23 cellular contexts compared by ENCODE assay signal in the genomic region with DNA sequence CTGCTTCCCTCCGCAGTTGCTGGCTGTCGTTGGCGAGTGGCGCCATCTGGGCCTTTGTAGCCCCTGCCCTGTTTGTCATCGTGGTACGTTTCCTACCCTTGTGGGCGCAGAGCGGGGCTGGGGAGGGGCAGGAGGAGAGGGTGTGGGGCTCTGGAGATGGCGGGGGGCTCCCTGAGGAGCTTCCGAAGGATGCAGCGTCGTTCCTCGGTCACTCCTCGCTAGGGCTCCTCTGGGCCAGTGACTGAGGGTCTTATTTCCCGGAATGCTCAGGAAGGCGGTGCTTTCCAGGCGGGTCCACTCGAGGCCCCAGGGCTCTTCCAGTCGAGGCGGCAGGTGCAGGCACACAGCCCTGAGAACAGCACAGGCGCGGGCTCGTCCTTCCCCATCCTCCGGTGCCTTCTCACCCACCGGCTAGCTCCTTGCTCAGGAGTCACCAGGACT.
"Had no signal": no experiment of that assay in that cellular context is flagged by ENCODE, and none has a peak within 500 bp of the region (broad histone marks: within the 10 kb centered on the region; RNA-seq: fewer than 3 reads in every experiment).

No MANE protein-coding gene starts in this region.

- ATAC-seq: activated CD4-positive, CD25-positive, alpha-beta regulatory T cell treated with anti-CD3 and anti-CD28 coated beads, Interleukin-2, amount 50 U/mL, for 24 hours; left lobe of liver; SK-N-SH treated with all-trans-retinoic acid at 6 μM for 48 hours; stimulated activated effector memory CD8-positive, alpha-beta T cell treated with anti-CD3 and anti-CD28 coated beads, Interleukin-12 subunit alpha, Interleukin-12 subunit beta, amount 100 ng/mL, for 72 hours had no signal

- H3K4me3 ChIP-seq: dorsolateral prefrontal cortex, neural progenitor cell, prostate gland, right atrium auricular region had no signal

- H3K4me2 ChIP-seq: neural progenitor cell had no signal

- H2AFZ ChIP-seq: neural progenitor cell had no signal

- FAIRE-seq: endometrium, frontal cortex, keratinocyte, small intestine had no signal

- H3K27ac ChIP-seq: dorsolateral prefrontal cortex, neural progenitor cell, prostate gland, right atrium auricular region, testis had no signal

- DNase-seq: activated CD4-positive, alpha-beta T cell treated with anti-CD3 and anti-CD28 coated beads, Interleukin-2, amount 10 ng/mL, durations not matched to agents 7 days and 5 days; activated naive CD4-positive, alpha-beta T cell; activated naive CD8-positive, alpha-beta T cell treated with anti-CD3 and anti-CD28 coated beads for 36 hours; activated T-cell treated with anti-CD3 and anti-CD28 coated beads for 4 hours; amniotic stem cell; erythroblast; mammary epithelial cell; small intestine; stimulated activated CD4-positive, alpha-beta T cell treated with anti-CD3 and anti-CD28 coated beads, Interleukin-4, amount 100 ng/mL, for 24 hours; T-helper 1 cell; T1000; testis had no signal

- H3K9ac ChIP-seq: neural progenitor cell had no signal

- H3K27me3 ChIP-seq: dorsolateral prefrontal cortex, neural progenitor cell, right atrium auricular region, testis had no signal

- H3K36me3 ChIP-seq: neural progenitor cell, prostate gland had no signal

- H3K9me3 ChIP-seq: prostate gland, right atrium auricular region, testis had no signal

- H3K4me1 ChIP-seq: prostate gland had no signal
